16 cellular contexts compared by ENCODE assay signal in the genomic region with DNA sequence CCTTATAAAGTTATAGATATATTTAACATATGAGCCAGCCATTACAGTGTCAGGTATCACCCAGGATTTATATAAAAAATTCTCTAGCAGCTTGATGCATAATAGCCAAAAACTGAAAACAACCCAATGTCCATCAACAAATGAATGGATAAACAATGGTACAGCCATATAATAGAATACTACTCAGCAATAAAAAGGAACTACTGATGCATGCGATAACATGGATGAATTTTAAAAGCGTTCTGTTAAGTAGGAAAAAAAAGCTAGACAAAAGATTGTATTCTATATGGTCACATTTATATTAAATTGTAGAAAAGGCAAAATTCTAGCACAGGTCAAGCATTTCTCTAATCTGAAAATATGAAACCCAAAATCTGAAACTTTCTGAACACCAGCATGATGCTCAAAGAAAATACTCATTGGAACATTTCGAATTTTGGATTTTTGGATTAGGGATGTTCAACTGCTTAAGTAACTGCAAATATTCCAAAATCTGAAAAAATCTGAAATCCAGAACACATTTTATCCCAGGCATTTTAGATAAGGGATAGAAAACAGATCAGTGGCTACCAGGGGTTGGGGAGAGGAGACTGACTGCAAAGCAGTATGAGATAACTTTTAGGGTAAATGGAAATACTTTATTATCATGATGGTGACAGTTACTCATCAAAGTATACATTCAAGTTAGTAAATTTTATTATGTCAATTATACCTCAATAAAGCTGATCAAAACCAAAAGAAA. TPM values are rescaled to one million over a fixed set of nuclear protein-coding genes. Genes with fewer than 3 reads are reported as not detected.
DNase-seq lines count a peak whose midpoint lies in the region; ATAC-seq and TF ChIP-seq lines count a peak whose summit lies in the region.
"Had no signal": no experiment of that assay in that cellular context is flagged by ENCODE, and none has a peak within 500 bp of the region (broad histone marks: within the 10 kb centered on the region; RNA-seq: fewer than 3 reads in every experiment).

No MANE protein-coding gene starts in this region.

- H3K9me3 Mint-ChIP-seq in H9, result no peaks in the 10 kb centered on the region
- no peaks in the 10 kb centered on the region for H3K9me3 Mint-ChIP-seq in activated T-helper 17 cell treated with anti-CD3 and anti-CD28 coated beads, Interleukin-2, amount 50 U/mL, for 72 hours
- no peaks in the 10 kb centered on the region for H3K9me3 Mint-ChIP-seq in memory B cell
- no peaks in the 10 kb centered on the region for H3K9me3 Mint-ChIP-seq in endothelial cell (ENCODE audit: unreplicated experiment)
- H3K9me3 Mint-ChIP-seq: IgD-negative memory B cell, T-cell had no signal

- H3K79me1 ChIP-seq in H9 (ENCODE audit: insufficient read depth, low read depth, low read length, poor library complexity, severe bottlenecking), result peaks cover 4% of the 10 kb centered on the region

- no peak overlapping the region for H3K23ac ChIP-seq in H9 (ENCODE audit: insufficient read length, low read depth, low read length)

- H3K36me3 Mint-ChIP-seq in H9 (ENCODE audit: insufficient read depth in 1 of 3, low read depth in 3 of 3), result peaks cover 20 to 53% (median 48%) of the 10 kb centered on the region in 3 experiments; a peak in 6 of 7 replicates
- peaks cover 28% of the 10 kb centered on the region for H3K36me3 Mint-ChIP-seq in activated T-helper 17 cell treated with anti-CD3 and anti-CD28 coated beads, Interleukin-2, amount 50 U/mL, for 72 hours (ENCODE audit: low read depth)
- H3K36me3 Mint-ChIP-seq in memory B cell, result no peaks in the 10 kb centered on the region
- H3K36me3 Mint-ChIP-seq in endothelial cell (ENCODE audit: low read depth, unreplicated experiment), result no peaks in the 10 kb centered on the region

- H2BK12ac ChIP-seq in H9 (ENCODE audit: insufficient read length, low read depth, low read length), result no peak overlapping the region

- DNase-seq in H9, result no peak
- no peak for DNase-seq in memory B cell (ENCODE audit: low spot score in 2 of 2)
- no peak for DNase-seq in AG08395 (ENCODE audit: low spot score)
- DNase-seq in dorsolateral prefrontal cortex, result no peak
- DNase-seq in endothelial cell (ENCODE audit: low spot score), result no peak
- DNase-seq: activated CD4-positive, alpha-beta T cell treated with anti-CD3 and anti-CD28 coated beads, Interleukin-2, amount 50 U/mL, for 48 hours; activated gamma-delta T cell treated with Interleukin-2 at 50 U/mL for 16 hours; DMS 273 treated with DMSO at 0.1 percent for 48 hours; effector memory CD4-positive, alpha-beta T cell; left ventricle myocardium inferior; NCI-H2171; T-cell had no signal

- H3K79me2 ChIP-seq in ACC112 (ENCODE audit: control insufficient read depth, insufficient read depth, low read length, unreplicated experiment) (peaks cover 61% of the 10 kb centered on the region), H9 (ENCODE audit: insufficient read depth, low read length) (peaks cover 58% of the 10 kb centered on the region; the same call in 1 of the 2 replicates)

- H2BK15ac ChIP-seq in H9 (ENCODE audit: low read depth, low read length), result no peak overlapping the region

- no peak overlapping the region for H3K14ac ChIP-seq in H9 (ENCODE audit: insufficient read depth, low read length)

- H3K27me3 ChIP-seq in ACC112 (ENCODE audit: insufficient read depth, low read length), result no peaks in the 10 kb centered on the region
- H3K27me3 ChIP-seq in H9 (ENCODE audit: insufficient read depth, low read length), result no peaks in the 10 kb centered on the region
- H3K27me3 ChIP-seq in dorsolateral prefrontal cortex, result no peaks in the 10 kb centered on the region
- H3K27me3 ChIP-seq: suprapubic skin had no signal

- peak overlapping the region; percentile 83 for H3K27ac ChIP-seq in ACC112 (ENCODE audit: low read depth, low read length)
- H3K27ac ChIP-seq in H9 (ENCODE audit: insufficient read length, low read depth, low read length), result no peak overlapping the region
- peak overlapping the region in 23 of 59 donors; percentile 3 to 61 (median 30) for H3K27ac ChIP-seq in dorsolateral prefrontal cortex
- H3K27ac ChIP-seq: left ventricle myocardium inferior, suprapubic skin had no signal

- no peak overlapping the region for H3K4me2 ChIP-seq in H9 (ENCODE audit: insufficient read depth, insufficient read length, low read length)

- intact Hi-C loops in dorsolateral prefrontal cortex (cut with DNase I), result no loop called here

- H3T11ph ChIP-seq in H9 (ENCODE audit: low read length), result no peak overlapping the region

- no peak overlapping the region for H2BK120ac ChIP-seq in H9 (ENCODE audit: low read depth, low read length, poor library complexity, severe bottlenecking)

- H3K4me3 ChIP-seq in ACC112 (ENCODE audit: low read depth, low read length) (no peak overlapping the region), dorsolateral prefrontal cortex (no peak overlapping the region)
- H3K4me3 ChIP-seq: left ventricle myocardium inferior, suprapubic skin had no signal

- H3K27me3 Mint-ChIP-seq in H9 (ENCODE audit: low read depth), result no peaks in the 10 kb centered on the region
- H3K27me3 Mint-ChIP-seq in activated T-helper 17 cell treated with anti-CD3 and anti-CD28 coated beads, Interleukin-2, amount 50 U/mL, for 72 hours, result no peaks in the 10 kb centered on the region
- H3K27me3 Mint-ChIP-seq in memory B cell, result no peaks in the 10 kb centered on the region
- H3K27me3 Mint-ChIP-seq in endothelial cell (ENCODE audit: unreplicated experiment), result no peaks in the 10 kb centered on the region
- H3K27me3 Mint-ChIP-seq: IgD-negative memory B cell, T-cell had no signal

- H4K8ac ChIP-seq in H9 (replicated peaks; ENCODE audit: insufficient read length, low read depth, low read length), result no peak overlapping the region

- peaks cover 40% of the 10 kb centered on the region for H3K4me1 ChIP-seq in ACC112 (ENCODE audit: control insufficient read depth, insufficient read depth, low read length, unreplicated experiment)
- H3K4me1 ChIP-seq in H9 (ENCODE audit: insufficient read depth, low read length), result no peaks in the 10 kb centered on the region; the same call in 1 of the 2 replicates

- no peak overlapping the region for H2BK20ac ChIP-seq in H9 (ENCODE audit: low read depth, low read length, poor library complexity, severe bottlenecking)

- H3K9ac ChIP-seq in H9 (ENCODE audit: extremely low read depth, insufficient read length, low read length), result no peak overlapping the region

- H3K23me2 ChIP-seq in H9 (ENCODE audit: insufficient read length, low read depth, low read length, poor library complexity, severe bottlenecking), result no peaks in the 10 kb centered on the region

- H3K4ac ChIP-seq in H9 (ENCODE audit: low read depth, low read length), result no peak overlapping the region

- no peaks in the 10 kb centered on the region for H3K9me3 ChIP-seq in H9 (ENCODE audit: control insufficient read depth, low read depth, low read length)
- H3K9me3 ChIP-seq: left ventricle myocardium inferior, suprapubic skin had no signal

- no peak overlapping the region for H3K4me3 Mint-ChIP-seq in H9
- peak overlapping the region; percentile 29 for H3K4me3 Mint-ChIP-seq in activated T-helper 17 cell treated with anti-CD3 and anti-CD28 coated beads, Interleukin-2, amount 50 U/mL, for 72 hours
- no peak overlapping the region for H3K4me3 Mint-ChIP-seq in memory B cell
- no peak overlapping the region for H3K4me3 Mint-ChIP-seq in endothelial cell (ENCODE audit: unreplicated experiment)
- H3K4me3 Mint-ChIP-seq: IgD-negative memory B cell, T-cell had no signal

- WGBS in H9 (ENCODE audit: extremely low coverage, insufficient read length, low lambda C conversion rate), result no CpG with 5 or more reads among the region's 3 CpGs

- peaks cover 42 to 44% of the 10 kb centered on the region in 2 experiments for H3K4me1 Mint-ChIP-seq in H9
- peaks cover 18% of the 10 kb centered on the region for H3K4me1 Mint-ChIP-seq in activated T-helper 17 cell treated with anti-CD3 and anti-CD28 coated beads, Interleukin-2, amount 50 U/mL, for 72 hours
- peaks cover 2% of the 10 kb centered on the region for H3K4me1 Mint-ChIP-seq in memory B cell
- H3K4me1 Mint-ChIP-seq in endothelial cell (ENCODE audit: unreplicated experiment), result peaks cover 14% of the 10 kb centered on the region

- H3K56ac ChIP-seq in H9 (ENCODE audit: insufficient read length, low read depth, low read length), result no peak overlapping the region

- no peak overlapping the region for H2AFZ ChIP-seq in ACC112 (ENCODE audit: low read length, unreplicated experiment)
- H2AFZ ChIP-seq in H9 (ENCODE audit: low read length), result no peak overlapping the region

- no peak overlapping the region for H4K91ac ChIP-seq in H9 (ENCODE audit: insufficient read length, low read depth, low read length)

- no peak overlapping the region for H3K18ac ChIP-seq in H9 (ENCODE audit: insufficient read length, low read depth, low read length)

- TF ChIP-seq CTCF in H9 (conservative IDR thresholded peaks at IDR 0.05) (no peak), dorsolateral prefrontal cortex (IDR thresholded peaks at IDR 0.05 in 54 of 56, conservative IDR thresholded peaks at IDR 0.05 in 2 of 56; ENCODE audit: low read depth in 1 of 56, partially characterized antibody in 56 of 56) (no peak), endothelial cell (IDR thresholded peaks at IDR 0.05; ENCODE audit: unreplicated experiment) (no peak)

- no peak overlapping the region for H4K5ac ChIP-seq in H9 (ENCODE audit: insufficient read length, low read depth, low read length)

- no peak overlapping the region for H2BK5ac ChIP-seq in H9 (ENCODE audit: insufficient read length, low read length)

- H3K36me3 ChIP-seq in ACC112 (ENCODE audit: insufficient read depth, low read length), result no peaks in the 10 kb centered on the region
- H3K36me3 ChIP-seq: suprapubic skin had no signal

- H2AK5ac ChIP-seq in H9 (ENCODE audit: insufficient read length, low read length), result no peak overlapping the region

- ATAC-seq in activated T-helper 17 cell treated with anti-CD3 and anti-CD28 coated beads, Interleukin-2, amount 50 U/mL, for 72 hours (replicated peaks), result no peak
- ATAC-seq in memory B cell (ENCODE audit: low read depth), result no peak
- ATAC-seq: T-cell had no signal

- H3K27ac Mint-ChIP-seq in H9, result peak overlapping the region in 2 of 3 experiments; percentile 74 to 92; a peak in 4 of 7 replicates
- peak overlapping the region; percentile 0 for H3K27ac Mint-ChIP-seq in activated T-helper 17 cell treated with anti-CD3 and anti-CD28 coated beads, Interleukin-2, amount 50 U/mL, for 72 hours
- H3K27ac Mint-ChIP-seq in memory B cell, result peak overlapping the region; percentile 5
- no peak overlapping the region for H3K27ac Mint-ChIP-seq in endothelial cell (ENCODE audit: unreplicated experiment)
- H3K27ac Mint-ChIP-seq: IgD-negative memory B cell had no signal

- H4K20me1 ChIP-seq in H9 (ENCODE audit: control insufficient read depth, insufficient read depth, insufficient read length), result no peaks in the 10 kb centered on the region

RNA-seq across cellular contexts. Expression of a gene that starts 22.0 kb away (rescaled TPM):
- 379 and 381 TPM in 2 replicates for total RNA-seq in H9 (2021)
- 10 to 100 TPM; 65.5 to 98.3 TPM for total RNA-seq in activated T-helper 17 cell treated with anti-CD3 and anti-CD28 coated beads, Interleukin-2, amount 50 U/mL, for 72 hours
- 100 to 1,000 TPM in 2 of 120 experiments, 10 to 100 TPM in 118; 13.6 to 112 (median 47.3) TPM for total RNA-seq in dorsolateral prefrontal cortex
- 88.7 TPM for total RNA-seq in endothelial cell (ENCODE audit: unreplicated experiment)
